Comparison of ENCODE assay signal across 8 cellular contexts in the genomic region with DNA sequence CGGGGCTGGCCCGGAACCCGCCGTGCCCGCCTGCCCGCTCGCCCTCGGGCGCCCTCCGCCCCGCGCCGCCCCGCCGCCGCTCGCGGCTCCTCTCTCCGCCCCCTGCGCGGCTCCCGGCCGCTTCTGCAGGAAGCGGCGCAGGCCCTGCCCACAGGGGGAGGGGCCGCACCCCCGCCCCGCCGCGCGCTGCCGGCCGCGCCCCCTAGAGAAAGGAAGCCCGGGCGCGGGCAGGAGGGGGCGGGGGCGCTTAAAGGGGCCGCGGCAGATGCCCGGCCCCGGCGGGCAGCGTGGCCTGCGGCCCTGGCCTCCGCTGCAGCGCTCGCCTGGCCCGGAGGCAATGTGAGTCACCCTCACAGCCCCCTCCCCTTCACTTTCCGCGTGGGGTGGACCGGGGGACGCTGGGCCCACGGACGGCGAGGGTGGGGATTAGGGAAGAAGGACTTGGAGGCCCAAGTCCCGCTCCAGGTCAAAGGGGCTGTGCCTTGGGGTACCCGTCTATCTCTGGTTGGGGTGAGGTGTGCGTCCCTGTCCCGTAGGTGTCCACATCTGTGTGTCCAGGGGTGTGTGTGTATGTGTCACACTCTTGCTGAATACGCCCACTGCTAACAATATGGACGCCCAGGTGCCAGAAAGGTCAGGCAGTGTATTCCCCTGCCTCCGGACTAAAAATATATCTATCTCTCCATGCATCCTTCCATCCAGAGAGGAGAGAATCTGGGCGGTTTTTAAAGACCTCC. TPM values are rescaled to one million over a fixed set of nuclear protein-coding genes. Genes with fewer than 3 reads are reported as not detected.
DNase-seq lines count a peak whose midpoint lies in the region; ATAC-seq and TF ChIP-seq lines count a peak whose summit lies in the region.

A gene with protein sequence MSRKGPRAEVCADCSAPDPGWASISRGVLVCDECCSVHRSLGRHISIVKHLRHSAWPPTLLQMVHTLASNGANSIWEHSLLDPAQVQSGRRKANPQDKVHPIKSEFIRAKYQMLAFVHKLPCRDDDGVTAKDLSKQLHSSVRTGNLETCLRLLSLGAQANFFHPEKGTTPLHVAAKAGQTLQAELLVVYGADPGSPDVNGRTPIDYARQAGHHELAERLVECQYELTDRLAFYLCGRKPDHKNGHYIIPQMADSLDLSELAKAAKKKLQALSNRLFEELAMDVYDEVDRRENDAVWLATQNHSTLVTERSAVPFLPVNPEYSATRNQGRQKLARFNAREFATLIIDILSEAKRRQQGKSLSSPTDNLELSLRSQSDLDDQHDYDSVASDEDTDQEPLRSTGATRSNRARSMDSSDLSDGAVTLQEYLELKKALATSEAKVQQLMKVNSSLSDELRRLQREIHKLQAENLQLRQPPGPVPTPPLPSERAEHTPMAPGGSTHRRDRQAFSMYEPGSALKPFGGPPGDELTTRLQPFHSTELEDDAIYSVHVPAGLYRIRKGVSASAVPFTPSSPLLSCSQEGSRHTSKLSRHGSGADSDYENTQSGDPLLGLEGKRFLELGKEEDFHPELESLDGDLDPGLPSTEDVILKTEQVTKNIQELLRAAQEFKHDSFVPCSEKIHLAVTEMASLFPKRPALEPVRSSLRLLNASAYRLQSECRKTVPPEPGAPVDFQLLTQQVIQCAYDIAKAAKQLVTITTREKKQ (minus strand): TSS at position 125 of the 737 bp plus-strand sequence. CDS start 270 bp downstream, outside the sequence.

- DNase-seq in AG08396 (ENCODE audit: low spot score): peak; percentile 97
- DNase-seq in NCI-H774 (lab: John Stamatoyannopoulos, UW): peak; percentile 92
- peak; percentile 88 for DNase-seq in activated CD4-positive, alpha-beta memory T cell treated with anti-CD3 and anti-CD28 coated beads, Interleukin-2, amount 10 ng/mL, durations not matched to agents 7 days and 5 days
- peak; percentile 77 for DNase-seq in effector CD4-positive, alpha-beta T cell
- peak; percentile 80 for DNase-seq in lung (ENCODE audit: low spot score)
- peak; percentile 59 to 82 (median 67) for DNase-seq in stimulated activated CD4-positive, alpha-beta T cell treated with anti-CD3 and anti-CD28 coated beads, TNF-alpha, amount 100 ng/mL, for 24 hours (ENCODE audit: low read depth in 3 of 3)

- no peaks in the 10 kb centered on the region for H3K36me3 Mint-ChIP-seq in activated CD4-positive, alpha-beta memory T cell treated with anti-CD3 and anti-CD28 coated beads, Interleukin-2, amount 10 ng/mL, durations not matched to agents 7 days and 5 days (ENCODE audit: low read depth)

- H3K9me3 ChIP-seq in lung (ENCODE audit: control insufficient read depth in 2 of 2, insufficient read depth in 1 of 2, low read length in 1 of 2): no peaks in the 10 kb centered on the region

- ATAC-seq in GM19043 (IDR thresholded peaks at IDR 0.05; ENCODE audit: low read depth, unreplicated experiment) (peak; percentile 65), HG03520 (IDR thresholded peaks at IDR 0.05; ENCODE audit: unreplicated experiment) (peak; percentile 42), lung (ENCODE audit: insufficient read depth, low FRiP score) (peak; percentile 80)

- peaks cover 16 to 31% of the 10 kb centered on the region in 2 donors for H3K4me1 ChIP-seq in lung (ENCODE audit: control insufficient read depth in 2 of 2, insufficient read depth in 2 of 2, low read length in 2 of 2)

- H3K4me1 Mint-ChIP-seq in activated CD4-positive, alpha-beta memory T cell treated with anti-CD3 and anti-CD28 coated beads, Interleukin-2, amount 10 ng/mL, durations not matched to agents 7 days and 5 days: peaks cover 72% of the 10 kb centered on the region

- H3K27ac Mint-ChIP-seq in activated CD4-positive, alpha-beta memory T cell treated with anti-CD3 and anti-CD28 coated beads, Interleukin-2, amount 10 ng/mL, durations not matched to agents 7 days and 5 days: peak within 1 kb of the TSS; percentile 86

- H3K27ac ChIP-seq in lung (ENCODE audit: low read depth in 1 of 2, low read length in 1 of 2): peak within 1 kb of the TSS; percentile 82 to 92

- TF ChIP-seq CTCF in lung (IDR thresholded peaks at IDR 0.05; ENCODE audit: control extremely low read depth, extremely low read depth): no peak

- H3K27me3 Mint-ChIP-seq in activated CD4-positive, alpha-beta memory T cell treated with anti-CD3 and anti-CD28 coated beads, Interleukin-2, amount 10 ng/mL, durations not matched to agents 7 days and 5 days: no peaks in the 10 kb centered on the region

- H3K36me3 ChIP-seq in lung (ENCODE audit: control insufficient read depth in 2 of 2, insufficient read depth in 2 of 2, low read length in 2 of 2): no peaks in the 10 kb centered on the region

- H3K9me3 Mint-ChIP-seq in activated CD4-positive, alpha-beta memory T cell treated with anti-CD3 and anti-CD28 coated beads, Interleukin-2, amount 10 ng/mL, durations not matched to agents 7 days and 5 days: no peaks in the 10 kb centered on the region

- CTCF ChIA-PET in activated CD4-positive, alpha-beta memory T cell treated with anti-CD3 and anti-CD28 coated beads, Interleukin-2, amount 10 ng/mL, durations not matched to agents 7 days and 5 days (lab: Charles Lee): interaction anchor here (2.7 kb wide), 2 partner anchors 26 to 27 kb away, joined by 8 to 19 read pairs; no protein-coding TSS in a partner anchor

- H3K4me3 ChIP-seq in lung: peak within 1 kb of the TSS; percentile 80

- POLR2A ChIA-PET in activated CD4-positive, alpha-beta memory T cell treated with anti-CD3 and anti-CD28 coated beads, Interleukin-2, amount 10 ng/mL, durations not matched to agents 7 days and 5 days (lab: Charles Lee): interaction anchor here (1.4 to 4.9 kb wide), 4 partner anchors 17 to 341 kb away, joined by 7 to 61 read pairs (median 16); a partner anchor contains a TSS

- no peaks in the 10 kb centered on the region for H3K27me3 ChIP-seq in lung (ENCODE audit: control insufficient read depth, insufficient read depth)

- WGBS in lung, 2 donors: 3 to 4% methylated on average over 39 to 65 of the region's 65 CpGs

- peak within 1 kb of the TSS; percentile 97 for H3K4me3 Mint-ChIP-seq in activated CD4-positive, alpha-beta memory T cell treated with anti-CD3 and anti-CD28 coated beads, Interleukin-2, amount 10 ng/mL, durations not matched to agents 7 days and 5 days

RNA-seq across cellular contexts. Expression of the gene that starts here (rescaled TPM):
- total RNA-seq in activated CD4-positive, alpha-beta memory T cell treated with anti-CD3 and anti-CD28 coated beads, Interleukin-2, amount 10 ng/mL, durations not matched to agents 7 days and 5 days: 10 to 100 TPM; 76.6 to 80.4 TPM
- total RNA-seq in lung: 10 to 100 TPM; 44.0 to 49.9 TPM
- 10 to 100 TPM; 29.8 to 38.4 TPM for polyA plus RNA-seq in lung

Comparison
In these comparisons a context has a peak if more than half of its experiments do, and no peak if none do; other contexts are left out.
1. Peak in every context shown above with its lines: DNase-seq, ATAC-seq, H3K4me3 ChIP-seq and H3K27ac ChIP-seq.